Comparison of ENCODE assay signal across 29 cellular contexts in the genomic region with DNA sequence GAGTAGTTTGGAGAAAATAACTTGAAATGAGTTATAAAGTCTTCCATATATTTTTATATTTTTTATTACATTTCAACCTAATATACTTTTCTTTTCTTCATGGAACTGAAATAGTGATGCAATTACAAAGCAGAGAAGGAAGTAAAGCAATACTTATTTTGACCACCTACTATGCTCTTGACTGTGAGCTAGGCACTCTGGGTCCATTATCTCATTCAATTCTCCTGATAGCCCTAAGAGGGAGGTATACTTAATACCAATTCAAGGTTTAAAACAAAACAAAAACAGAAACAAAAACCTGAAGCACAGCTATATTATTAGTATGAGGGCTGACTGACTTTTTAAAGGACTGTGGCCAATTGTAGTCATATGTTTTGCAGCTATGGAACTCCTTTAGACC.
"Had no signal": no experiment of that assay in that cellular context is flagged by ENCODE, and none has a peak within 500 bp of the region (broad histone marks: within the 10 kb centered on the region; RNA-seq: fewer than 3 reads in every experiment).

No MANE protein-coding gene starts in this region.

- H3K9me3 Mint-ChIP-seq: activated CD4-positive, alpha-beta T cell treated with anti-CD3 and anti-CD28 coated beads, Interleukin-2, amount 10 ng/mL, durations not matched to agents 24 days and 14 days; activated CD8-positive, alpha-beta T cell treated with anti-CD3 and anti-CD28 coated beads for 36 hours; activated naive CD8-positive, alpha-beta T cell treated with anti-CD3 and anti-CD28 coated beads for 36 hours; activated T-cell treated with anti-CD3 and anti-CD28 coated beads, Interleukin-2, amount 50 U/mL, for 72 hours; T-cell had no signal

- H3K4me3 ChIP-seq: cardiac muscle cell, SJSA1 had no signal

- H3K9me3 ChIP-seq: SJSA1 had no signal

- ATAC-seq: activated CD8-positive, alpha-beta T cell treated with anti-CD3 and anti-CD28 coated beads for 36 hours; activated T-cell treated with anti-CD3 and anti-CD28 coated beads, Interleukin-2, amount 50 U/mL, for 72 hours; activated T-helper 17 cell treated with anti-CD3 and anti-CD28 coated beads, Interleukin-2, amount 50 U/mL, for 72 hours; Panc1; SK-N-SH treated with all-trans-retinoic acid at 6 μM for 48 hours; T-cell had no signal

- H3K4me3 Mint-ChIP-seq: activated CD4-positive, alpha-beta T cell treated with anti-CD3 and anti-CD28 coated beads, Interleukin-2, amount 10 ng/mL, durations not matched to agents 24 days and 14 days; activated CD8-positive, alpha-beta T cell treated with anti-CD3 and anti-CD28 coated beads for 36 hours; activated naive CD8-positive, alpha-beta T cell treated with anti-CD3 and anti-CD28 coated beads for 36 hours; activated T-cell treated with anti-CD3 and anti-CD28 coated beads, Interleukin-2, amount 50 U/mL, for 72 hours; activated T-helper 17 cell treated with anti-CD3 and anti-CD28 coated beads, Interleukin-2, amount 50 U/mL, for 72 hours; central memory CD8-positive, alpha-beta T cell; T-cell had no signal

- H3K27me3 ChIP-seq: cardiac muscle cell, SJSA1 had no signal

- H3K36me3 ChIP-seq: cardiac muscle cell, SJSA1, WERI-Rb-1 had no signal

- H3K4me1 Mint-ChIP-seq: activated CD4-positive, alpha-beta T cell treated with anti-CD3 and anti-CD28 coated beads, Interleukin-2, amount 10 ng/mL, durations not matched to agents 24 days and 14 days; activated naive CD8-positive, alpha-beta T cell treated with anti-CD3 and anti-CD28 coated beads for 36 hours; activated T-helper 17 cell treated with anti-CD3 and anti-CD28 coated beads, Interleukin-2, amount 50 U/mL, for 72 hours; central memory CD8-positive, alpha-beta T cell; T-cell had no signal

- H3K27ac Mint-ChIP-seq: activated CD4-positive, alpha-beta T cell treated with anti-CD3 and anti-CD28 coated beads, Interleukin-2, amount 10 ng/mL, durations not matched to agents 24 days and 14 days; activated CD8-positive, alpha-beta T cell treated with anti-CD3 and anti-CD28 coated beads for 36 hours; activated naive CD8-positive, alpha-beta T cell treated with anti-CD3 and anti-CD28 coated beads for 36 hours; activated T-cell treated with anti-CD3 and anti-CD28 coated beads, Interleukin-2, amount 50 U/mL, for 72 hours; activated T-helper 17 cell treated with anti-CD3 and anti-CD28 coated beads, Interleukin-2, amount 50 U/mL, for 72 hours; T-cell had no signal

- H3K36me3 Mint-ChIP-seq: activated naive CD8-positive, alpha-beta T cell treated with anti-CD3 and anti-CD28 coated beads for 36 hours; T-cell had no signal

- H3K27me3 Mint-ChIP-seq: activated CD4-positive, alpha-beta T cell treated with anti-CD3 and anti-CD28 coated beads, Interleukin-2, amount 10 ng/mL, durations not matched to agents 24 days and 14 days; activated naive CD8-positive, alpha-beta T cell treated with anti-CD3 and anti-CD28 coated beads for 36 hours; activated T-helper 17 cell treated with anti-CD3 and anti-CD28 coated beads, Interleukin-2, amount 50 U/mL, for 72 hours; central memory CD8-positive, alpha-beta T cell; T-cell had no signal

- DNase-seq: activated CD4-positive, alpha-beta T cell treated with anti-CD3 and anti-CD28 coated beads, Interleukin-2, amount 10 ng/mL, durations not matched to agents 24 days and 14 days; activated CD4-positive, alpha-beta T cell treated with anti-CD3 and anti-CD28 coated beads, Interleukin-2, amount 50 U/mL, for 4 hours; activated CD8-positive, alpha-beta T cell treated with anti-CD3 and anti-CD28 coated beads for 36 hours; activated effector memory CD4-positive, alpha-beta T cell treated with anti-CD3 and anti-CD28 coated beads, Interleukin-2, amount 50 U/mL, for 16 hours; activated naive CD4-positive, alpha-beta T cell; activated naive CD4-positive, alpha-beta T cell treated with anti-CD3 and anti-CD28 coated beads, Interleukin-2, amount 50 U/mL, for 16 hours; activated naive CD8-positive, alpha-beta T cell treated with anti-CD3 and anti-CD28 coated beads for 36 hours; activated T-cell treated with anti-CD3 and anti-CD28 coated beads, Interleukin-2, amount 50 U/mL, for 1 hour; activated T-cell treated with anti-CD3 and anti-CD28 coated beads, Interleukin-2, amount 50 U/mL, for 72 hours; amniotic stem cell; aorta; NCI-H1092 treated with DMSO at 0.1 percent for 48 hours; NCI-H187; NCI-H2029 treated with DMSO at 0.1 percent for 48 hours; NCI-H2107; NCI-H2171; NCI-H82; RPMI8226; SHP77 treated with DMSO at 0.1 percent for 48 hours; T-cell; T-helper 2 cell; T-helper 9 cell; WERI-Rb-1 had no signal

- H3K4me1 ChIP-seq: SJSA1 had no signal

- H3K27ac ChIP-seq: cardiac muscle cell, SJSA1, WERI-Rb-1 had no signal
